Comparison of ENCODE assay signal across 10 cellular contexts in the genomic region with DNA sequence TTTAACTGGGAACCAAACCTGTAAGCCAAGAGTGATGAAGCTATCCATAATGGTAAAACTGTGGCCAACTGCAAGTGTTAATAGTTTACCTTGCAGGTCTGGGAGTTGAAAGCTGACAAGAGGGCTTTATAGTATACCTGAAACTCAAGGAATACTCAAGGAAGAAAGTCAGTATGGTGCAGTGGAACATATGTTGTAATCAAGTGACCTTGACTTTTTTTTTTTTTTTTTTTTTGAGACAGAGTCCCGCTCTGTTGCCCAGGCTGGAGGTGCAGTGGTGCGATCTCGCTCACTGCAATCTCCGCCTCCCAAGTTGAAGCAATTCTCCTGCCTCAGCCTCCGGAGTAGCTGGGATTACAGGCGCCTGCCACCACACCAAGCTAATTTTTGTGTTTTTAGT. TPM values are rescaled to one million over a fixed set of nuclear protein-coding genes. Genes with fewer than 3 reads are reported as not detected.
"Had no signal": no experiment of that assay in that cellular context is flagged by ENCODE, and none has a peak within 500 bp of the region (broad histone marks: within the 10 kb centered on the region; RNA-seq: fewer than 3 reads in every experiment).

No MANE protein-coding gene starts in this region.

- H3K27me3 Mint-ChIP-seq: IgD-negative memory B cell had no signal

- H3K4me2 ChIP-seq: KMS-11 had no signal

- H3K4me3 Mint-ChIP-seq: HFFc6, IgD-negative memory B cell had no signal

- DNase-seq: GOT3, H7, HFFc6, KBM-7 had no signal

- FAIRE-seq: HTR-8/SVneo had no signal

- H3K27ac Mint-ChIP-seq: HFFc6, IgD-negative memory B cell had no signal

- H3K4me3 ChIP-seq: HAP-1 had no signal

- H3K9ac ChIP-seq: KMS-11 had no signal

- H3K27ac ChIP-seq: KMS-11 had no signal

- H3K9me3 Mint-ChIP-seq: HFFc6, IgD-negative memory B cell had no signal

- H3K9me3 ChIP-seq: HAP-1 had no signal

- ATAC-seq: HCT116 had no signal

RNA-seq across cellular contexts. Expression of gene VIL1, which starts 27.6 kb away (rescaled TPM):
- total RNA-seq: H4, HFFc6 had no signal
